ENCODE assay signal across 11 cellular contexts in genomic region chr12:46517579-46517962, GRCh38.
A peak's percentile ranks its signal among the peaks of the same experiment; 100 is the strongest.
DNase-seq lines count a peak whose midpoint lies in the region; ATAC-seq and TF ChIP-seq lines count a peak whose summit lies in the region.
"Had no signal": no experiment of that assay in that cellular context is flagged by ENCODE, and none has a peak within 500 bp of the region (broad histone marks: within the 10 kb centered on the region; RNA-seq: fewer than 3 reads in every experiment).

No MANE protein-coding gene starts in this region.

- H3K36me3 ChIP-seq in suprapubic skin (no peaks in the 10 kb centered on the region), gastroesophageal sphincter (no peaks in the 10 kb centered on the region)
- H3K36me3 ChIP-seq: neutrophil had no signal

- TF ChIP-seq POLR2A in suprapubic skin (IDR thresholded peaks at IDR 0.05) (no peak), gastroesophageal sphincter (IDR thresholded peaks at IDR 0.05) (no peak)

- H3K27ac Mint-ChIP-seq in activated CD4-positive, alpha-beta T cell treated with anti-CD3 and anti-CD28 coated beads, Interleukin-2, amount 10 ng/mL, durations not matched to agents 24 days and 14 days, result peak overlapping the region; percentile 95
- H3K27ac Mint-ChIP-seq in T-helper 17 cell, result peak overlapping the region; percentile 76
- H3K27ac Mint-ChIP-seq: dendritic cell treated with granulocyte-macrophage colony-stimulating factor and Interleukin-4, amounts not matched to agents 40 ng/mL and 50 ng/mL, for 4 days had no signal

- no peak overlapping the region for H3K4me3 ChIP-seq in suprapubic skin
- H3K4me3 ChIP-seq in gastroesophageal sphincter, result no peak overlapping the region

- peak overlapping the region; percentile 19 for H3K27ac ChIP-seq in suprapubic skin
- H3K27ac ChIP-seq in gastroesophageal sphincter, result peak overlapping the region in 1 of 4 donors; percentile 44
- H3K27ac ChIP-seq: HL-60, neutrophil had no signal

- H3K4me3 Mint-ChIP-seq in activated CD4-positive, alpha-beta T cell treated with anti-CD3 and anti-CD28 coated beads, Interleukin-2, amount 10 ng/mL, durations not matched to agents 24 days and 14 days, result peak overlapping the region; percentile 80
- peak overlapping the region; percentile 43 for H3K4me3 Mint-ChIP-seq in T-helper 17 cell
- H3K4me3 Mint-ChIP-seq: dendritic cell treated with granulocyte-macrophage colony-stimulating factor and Interleukin-4, amounts not matched to agents 40 ng/mL and 50 ng/mL, for 4 days had no signal

- ATAC-seq in HG02840 (IDR thresholded peaks at IDR 0.05; ENCODE audit: low FRiP score, unreplicated experiment), result peak; percentile 25
- ATAC-seq in T-helper 17 cell, result peak; percentile 25
- ATAC-seq in gastroesophageal sphincter, result no peak

- H3K27me3 ChIP-seq in suprapubic skin (no peaks in the 10 kb centered on the region), gastroesophageal sphincter (no peaks in the 10 kb centered on the region)
- H3K27me3 ChIP-seq: neutrophil had no signal

- intact Hi-C loops in activated CD4-positive, alpha-beta T cell treated with anti-CD3 and anti-CD28 coated beads, Interleukin-2, amount 10 ng/mL, durations not matched to agents 24 days and 14 days (cut with micrococcal nuclease), result loop anchor here (1.0 to 2.0 kb wide), 6 partner anchors 29 to 299 kb away; no protein-coding TSS in a partner anchor

- no peaks in the 10 kb centered on the region for H3K27me3 Mint-ChIP-seq in activated CD4-positive, alpha-beta T cell treated with anti-CD3 and anti-CD28 coated beads, Interleukin-2, amount 10 ng/mL, durations not matched to agents 24 days and 14 days
- no peaks in the 10 kb centered on the region for H3K27me3 Mint-ChIP-seq in T-helper 17 cell
- H3K27me3 Mint-ChIP-seq: dendritic cell treated with granulocyte-macrophage colony-stimulating factor and Interleukin-4, amounts not matched to agents 40 ng/mL and 50 ng/mL, for 4 days had no signal

- H3K9me3 Mint-ChIP-seq in activated CD4-positive, alpha-beta T cell treated with anti-CD3 and anti-CD28 coated beads, Interleukin-2, amount 10 ng/mL, durations not matched to agents 24 days and 14 days, result peaks cover 11% of the 10 kb centered on the region
- H3K9me3 Mint-ChIP-seq: dendritic cell treated with granulocyte-macrophage colony-stimulating factor and Interleukin-4, amounts not matched to agents 40 ng/mL and 50 ng/mL, for 4 days had no signal

- TF ChIP-seq EP300 in suprapubic skin (IDR thresholded peaks at IDR 0.05) (no peak), gastroesophageal sphincter (IDR thresholded peaks at IDR 0.05) (no peak)

- H3K4me1 Mint-ChIP-seq in activated CD4-positive, alpha-beta T cell treated with anti-CD3 and anti-CD28 coated beads, Interleukin-2, amount 10 ng/mL, durations not matched to agents 24 days and 14 days, result peaks cover 76% of the 10 kb centered on the region
- H3K4me1 Mint-ChIP-seq in T-helper 17 cell, result peaks cover 23% of the 10 kb centered on the region

- H3K9me3 ChIP-seq in T-helper 17 cell (ENCODE audit: control insufficient read depth, low read length, poor library complexity, severe bottlenecking) (no peaks in the 10 kb centered on the region), suprapubic skin (no peaks in the 10 kb centered on the region), gastroesophageal sphincter (no peaks in the 10 kb centered on the region)
- H3K9me3 ChIP-seq: neutrophil had no signal

- H3K36me3 Mint-ChIP-seq in activated CD4-positive, alpha-beta T cell treated with anti-CD3 and anti-CD28 coated beads, Interleukin-2, amount 10 ng/mL, durations not matched to agents 24 days and 14 days (ENCODE audit: low read depth), result peaks cover 24% of the 10 kb centered on the region
- peaks cover 4% of the 10 kb centered on the region for H3K36me3 Mint-ChIP-seq in T-helper 17 cell (ENCODE audit: low read depth)

- TF ChIP-seq CTCF in suprapubic skin (IDR thresholded peaks at IDR 0.05) (no peak), gastroesophageal sphincter (IDR thresholded peaks at IDR 0.05) (no peak)

- DNase-seq in activated CD4-positive, alpha-beta T cell treated with anti-CD3 and anti-CD28 coated beads, Interleukin-2, amount 10 ng/mL, durations not matched to agents 24 days and 14 days, result no peak
- no peak for DNase-seq in activated CD4-positive, alpha-beta T cell treated with anti-CD3 and anti-CD28 coated beads for 4 hours
- DNase-seq in T-helper 17 cell, result no peak
- no peak for DNase-seq in suprapubic skin (ENCODE audit: low spot score in 2 of 2)
- no peak for DNase-seq in NCI-H2081 (lab: John Stamatoyannopoulos, UW)
- DNase-seq in stimulated activated CD4-positive, alpha-beta T cell treated with anti-CD3 and anti-CD28 coated beads, Interleukin-2, amount 100 ng/mL, for 48 hours, result no peak

- H3K4me1 ChIP-seq in suprapubic skin (peaks cover 61% of the 10 kb centered on the region), gastroesophageal sphincter (peaks cover 0 to 52% (median 19%) of the 10 kb centered on the region in 3 donors)

- WGBS in suprapubic skin, result 62% methylated on average over 1 of the region's 1 CpG
- WGBS in gastroesophageal sphincter (ENCODE audit: low coverage in 1 of 2), 2 donors, result 25 to 78% methylated on average over 1 of the region's 1 CpG
